7 cellular contexts compared by ENCODE assay signal in the genomic region with DNA sequence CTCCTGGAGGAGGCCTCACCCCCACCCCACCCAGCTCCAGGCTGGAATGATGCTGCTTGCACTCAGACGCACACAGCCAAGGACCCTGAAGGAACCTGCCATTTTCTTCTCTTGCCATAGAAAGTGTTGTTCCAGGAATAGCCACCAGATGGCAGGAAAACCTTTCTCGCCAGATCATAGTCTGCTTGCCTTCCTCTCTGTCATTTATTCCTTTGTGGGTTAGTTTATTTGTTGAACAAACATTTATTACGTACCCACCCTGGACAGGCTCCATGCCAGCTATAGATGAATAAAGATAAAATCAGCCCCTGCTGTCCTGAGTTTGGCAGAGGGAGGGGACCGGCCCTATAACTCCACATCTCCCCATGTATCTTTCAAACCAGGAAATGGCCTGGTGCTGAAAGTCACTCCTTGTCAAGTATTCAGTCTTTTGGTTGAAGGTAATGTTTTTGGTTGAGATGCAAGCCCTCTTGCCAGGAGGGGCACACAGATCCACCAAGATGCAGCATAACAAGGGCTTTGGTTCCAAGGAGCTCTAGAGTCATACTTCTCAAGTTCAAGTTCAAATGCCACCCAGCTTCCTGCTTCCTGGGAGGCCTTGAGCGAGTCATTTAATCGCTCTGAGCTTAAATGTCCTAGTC. TPM values are rescaled to one million over a fixed set of nuclear protein-coding genes. Genes with fewer than 3 reads are reported as not detected.
DNase-seq lines count a peak whose midpoint lies in the region; ATAC-seq and TF ChIP-seq lines count a peak whose summit lies in the region.

No MANE protein-coding gene starts in this region.

- H3K9me3 ChIP-seq in right atrium auricular region (no peaks in the 10 kb centered on the region), skeletal muscle satellite cell (replicated peaks; ENCODE audit: low read length) (no peaks in the 10 kb centered on the region)

- DNase-seq in NCI-H128 (lab: John Stamatoyannopoulos, UW; ENCODE audit: unreplicated experiment) (peak; percentile 44), SW480 (ENCODE audit: low spot score) (peak; percentile 66), right atrium auricular region (ENCODE audit: low spot score) (peak; percentile 65)
- DNase-seq in activated naive CD8-positive, alpha-beta T cell treated with anti-CD3 and anti-CD28 coated beads, Interleukin-2, amount 10 ng/mL, durations not matched to agents 7 days and 5 days: peak; percentile 44

- H3K4me1 Mint-ChIP-seq in activated naive CD8-positive, alpha-beta T cell treated with anti-CD3 and anti-CD28 coated beads, Interleukin-2, amount 10 ng/mL, durations not matched to agents 7 days and 5 days: peaks cover 16% of the 10 kb centered on the region

- H3K9me3 Mint-ChIP-seq in activated naive CD8-positive, alpha-beta T cell treated with anti-CD3 and anti-CD28 coated beads, Interleukin-2, amount 10 ng/mL, durations not matched to agents 7 days and 5 days: no peaks in the 10 kb centered on the region

- H3K4me3 ChIP-seq in right atrium auricular region: no peak overlapping the region
- no peak overlapping the region for H3K4me3 ChIP-seq in skeletal muscle satellite cell (ENCODE audit: low read length)

- ATAC-seq in activated naive CD8-positive, alpha-beta T cell treated with anti-CD3 and anti-CD28 coated beads, Interleukin-2, amount 10 ng/mL, durations not matched to agents 7 days and 5 days (ENCODE audit: low read depth): peak; percentile 49
- no peak for ATAC-seq in HG03196 (IDR thresholded peaks at IDR 0.05; ENCODE audit: unreplicated experiment)

- H3K4me2 ChIP-seq in skeletal muscle satellite cell (ENCODE audit: low read length): peak overlapping the region; percentile 21

- H3K4me3 Mint-ChIP-seq in activated naive CD8-positive, alpha-beta T cell treated with anti-CD3 and anti-CD28 coated beads, Interleukin-2, amount 10 ng/mL, durations not matched to agents 7 days and 5 days: no peak overlapping the region

- no peaks in the 10 kb centered on the region for H3K36me3 Mint-ChIP-seq in activated naive CD8-positive, alpha-beta T cell treated with anti-CD3 and anti-CD28 coated beads, Interleukin-2, amount 10 ng/mL, durations not matched to agents 7 days and 5 days

- peak; percentile 75 for TF ChIP-seq CTCF in GM12874 (IDR thresholded peaks at IDR 0.05; ENCODE audit: insufficient read depth, low read depth, low read length)
- TF ChIP-seq CTCF in right atrium auricular region (IDR thresholded peaks at IDR 0.05): peak; percentile 78 to 93

- POLR2A ChIA-PET in activated naive CD8-positive, alpha-beta T cell treated with anti-CD3 and anti-CD28 coated beads, Interleukin-2, amount 10 ng/mL, durations not matched to agents 7 days and 5 days (lab: Charles Lee): interaction anchor here (0.9 to 1.6 kb wide), 4 partner anchors 109 to 257 kb away, joined by 3 to 7 read pairs (median 4); no protein-coding TSS in a partner anchor

- H3K36me3 ChIP-seq in right atrium auricular region (no peaks in the 10 kb centered on the region), skeletal muscle satellite cell (ENCODE audit: insufficient read depth, low read length) (no peaks in the 10 kb centered on the region)

- no peaks in the 10 kb centered on the region for H3K27me3 ChIP-seq in right atrium auricular region
- H3K27me3 ChIP-seq in skeletal muscle satellite cell (ENCODE audit: control insufficient read depth, insufficient read depth, low read length): no peaks in the 10 kb centered on the region

- H3K27me3 Mint-ChIP-seq in activated naive CD8-positive, alpha-beta T cell treated with anti-CD3 and anti-CD28 coated beads, Interleukin-2, amount 10 ng/mL, durations not matched to agents 7 days and 5 days: no peaks in the 10 kb centered on the region

- no peak overlapping the region for H3K9ac ChIP-seq in skeletal muscle satellite cell (ENCODE audit: low read depth, low read length)

- H3K4me1 ChIP-seq in right atrium auricular region (no peaks in the 10 kb centered on the region), skeletal muscle satellite cell (ENCODE audit: control insufficient read depth, insufficient read depth, low read length) (peaks cover 11% of the 10 kb centered on the region)

- H3K27ac Mint-ChIP-seq in activated naive CD8-positive, alpha-beta T cell treated with anti-CD3 and anti-CD28 coated beads, Interleukin-2, amount 10 ng/mL, durations not matched to agents 7 days and 5 days: peak overlapping the region; percentile 85

- no peak overlapping the region for H3K27ac ChIP-seq in right atrium auricular region

RNA-seq across cellular contexts. Expression of gene KCNC4, which starts 7.0 kb away (rescaled TPM):
- total RNA-seq in activated naive CD8-positive, alpha-beta T cell treated with anti-CD3 and anti-CD28 coated beads, Interleukin-2, amount 10 ng/mL, durations not matched to agents 7 days and 5 days: 1 to 10 TPM; 8.9 to 9.0 TPM
- total RNA-seq in right atrium auricular region: 1 to 10 TPM; 4.2 to 9.1 TPM
- total RNA-seq in skeletal muscle satellite cell (2012; rRNA removed): 0.66 and 0.76 TPM in 2 replicates

RNA-seq across cellular contexts. Expression of gene SLC6A17, which starts 52.8 kb away (rescaled TPM):
- total RNA-seq in activated naive CD8-positive, alpha-beta T cell treated with anti-CD3 and anti-CD28 coated beads, Interleukin-2, amount 10 ng/mL, durations not matched to agents 7 days and 5 days: not detected
- not detected for total RNA-seq in right atrium auricular region
- total RNA-seq in skeletal muscle satellite cell (2012; rRNA removed): 0.25 and 0.66 TPM in 2 replicates
